ENCODE assay signal across 26 cellular contexts in genomic region chr20:41044409-41045062, GRCh38. TPM values are rescaled to one million over a fixed set of nuclear protein-coding genes. Genes with fewer than 3 reads are reported as not detected.
DNase-seq lines count a peak whose midpoint lies in the region; ATAC-seq and TF ChIP-seq lines count a peak whose summit lies in the region.
"Had no signal": no experiment of that assay in that cellular context is flagged by ENCODE, and none has a peak within 500 bp of the region (broad histone marks: within the 10 kb centered on the region; RNA-seq: fewer than 3 reads in every experiment).

No MANE protein-coding gene starts in this region.

- CTCF ChIA-PET in CD8-positive, alpha-beta memory T cell (lab: Charles Lee): interaction anchor here (1.0 to 2.2 kb wide), 2 partner anchors 54 to 76 kb away, joined by 3 to 6 read pairs; no protein-coding TSS in a partner anchor
- CTCF ChIA-PET in T-cell (lab: Charles Lee): interaction anchor here in 1 of 2 donors (0.6 kb wide), 1 partner anchor 26 kb away, joined by 3 read pairs; no protein-coding TSS in a partner anchor
- CTCF ChIA-PET in naive thymus-derived CD4-positive, alpha-beta T cell (lab: Charles Lee): no interaction called here
- CTCF ChIA-PET in WTC11 (lab: Charles Lee): interaction anchor here (0.5 to 8.5 kb wide), 3 partner anchors 12 to 91 kb away, joined by 3 to 46 read pairs (median 5); no protein-coding TSS in a partner anchor

- no peaks in the 10 kb centered on the region for H3K9me3 ChIP-seq in CD8-positive, alpha-beta memory T cell (ENCODE audit: low read length)
- no peaks in the 10 kb centered on the region for H3K9me3 ChIP-seq in naive thymus-derived CD4-positive, alpha-beta T cell (ENCODE audit: control insufficient read depth in 2 of 3, low read length in 3 of 3)
- H3K9me3 ChIP-seq: adrenal gland, BE2C, body of pancreas, MG63, pancreas had no signal

- H3K4me3 ChIP-seq in CD8-positive, alpha-beta memory T cell (ENCODE audit: low read length): no peak overlapping the region
- H3K4me3 ChIP-seq in naive thymus-derived CD4-positive, alpha-beta T cell (ENCODE audit: low read length): no peak overlapping the region
- H3K4me3 ChIP-seq: adrenal gland, body of pancreas, MG63, pancreas had no signal

- intact Hi-C loops in naive thymus-derived CD4-positive, alpha-beta T cell (cut with micrococcal nuclease): loop anchor here (5.0 kb wide), 4 partner anchors 43 to 283 kb away; partner anchors contain the start of gene ZHX3 (in 1 of the 2)
- intact Hi-C loops in activated T-helper 2 cell treated with anti-CD3 and anti-CD28 coated beads, Interferon-gamma antibody, Interleukin-2, Interleukin-4, amounts not matched to agents 10 μg/mL and 5 μg/mL and 100 μg/mL, durations not matched to agents 14 hours and 24 hours and 36 hours (cut with micrococcal nuclease): loop anchor here (5.0 kb wide), 2 partner anchors 93 to 113 kb away; partner anchors contain the start of gene PLCG1

- no peak for DNase-seq in activated naive CD4-positive, alpha-beta T cell treated with Interleukin-2 at 50 U/mL for 16 hours
- no peak for DNase-seq in CD8-positive, alpha-beta memory T cell
- DNase-seq in T-cell (no peak), WTC11 (ENCODE audit: low spot score) (no peak), putamen (ENCODE audit: low spot score) (no peak)
- no peak for DNase-seq in naive thymus-derived CD4-positive, alpha-beta T cell
- DNase-seq in activated T-helper 2 cell treated with anti-CD3 and anti-CD28 coated beads, Interferon-gamma antibody, Interleukin-2, Interleukin-4, amounts not matched to agents 10 μg/mL and 5 μg/mL and 100 μg/mL, durations not matched to agents 14 hours and 24 hours and 36 hours (ENCODE audit: low spot score): no peak
- DNase-seq: ACHN; activated CD8-positive, alpha-beta T cell treated with anti-CD3 and anti-CD28 coated beads for 36 hours; activated effector memory CD4-positive, alpha-beta T cell treated with anti-CD3 and anti-CD28 coated beads, Interleukin-2, amount 50 U/mL, for 16 hours; adrenal gland; BE2C; body of pancreas; DMS79; H9; MG63; NCI-H1417 treated with DMSO at 0.1 percent for 48 hours; NCI-H2081 treated with DMSO at 0.1 percent for 48 hours; NCI-H446; OCI-M1; pancreas; SHP77 treated with DMSO at 0.1 percent for 48 hours; stimulated activated CD4-positive, alpha-beta T cell treated with anti-CD3 and anti-CD28 coated beads, Interleukin-4, amount 100 ng/mL, for 4 hours; stimulated activated naive B cell treated with anti-CD40 and anti-IgM and Interleukin-4, amounts not matched to agents 10 μg/mL and 1 μg/mL and 100 μg/mL, for 72 hours had no signal

- ATAC-seq in T-cell (replicated peaks in 1 of 4) (no peak), WTC11 (no peak; the same call in 1 of the 2 replicates)
- no peak for ATAC-seq in naive thymus-derived CD4-positive, alpha-beta T cell
- ATAC-seq: activated CD8-positive, alpha-beta T cell treated with anti-CD3 and anti-CD28 coated beads for 36 hours; body of pancreas; pancreas; stimulated activated naive B cell treated with anti-CD40 and anti-IgM and Interleukin-4, amounts not matched to agents 10 μg/mL and 1 μg/mL and 100 μg/mL, for 72 hours had no signal

- POLR2A ChIA-PET in CD8-positive, alpha-beta memory T cell (lab: Charles Lee): no interaction called here
- POLR2A ChIA-PET in T-cell (lab: Charles Lee): interaction anchor here in 1 of 2 donors (0.6 kb wide), 1 partner anchor 25 kb away, joined by 5 read pairs; no protein-coding TSS in a partner anchor
- POLR2A ChIA-PET in naive thymus-derived CD4-positive, alpha-beta T cell (lab: Charles Lee): interaction anchor here (0.6 to 3.8 kb wide), 3 partner anchors 11 to 22 kb away, joined by 3 to 29 read pairs (median 3); no protein-coding TSS in a partner anchor
- POLR2A ChIA-PET in WTC11 (lab: Charles Lee): no interaction called here

- H3K36me3 Mint-ChIP-seq in activated naive CD4-positive, alpha-beta T cell treated with anti-CD3 and anti-CD28 coated beads, Interleukin-2, amount 50 U/mL, for 24 hours: peaks cover 7% of the 10 kb centered on the region
- H3K36me3 Mint-ChIP-seq in CD8-positive, alpha-beta memory T cell: peaks cover 0 to 5% (median 3%) of the 10 kb centered on the region in 3 donors
- H3K36me3 Mint-ChIP-seq in T-cell (peaks cover 7% of the 10 kb centered on the region), WTC11 (peaks cover 4% of the 10 kb centered on the region)
- H3K36me3 Mint-ChIP-seq in naive thymus-derived CD4-positive, alpha-beta T cell: peaks cover 0 to 16% (median 0%) of the 10 kb centered on the region in 5 donors
- peaks cover 36% of the 10 kb centered on the region for H3K36me3 Mint-ChIP-seq in activated T-helper 2 cell treated with anti-CD3 and anti-CD28 coated beads, Interferon-gamma antibody, Interleukin-2, Interleukin-4, amounts not matched to agents 10 μg/mL and 5 μg/mL and 100 μg/mL, durations not matched to agents 14 hours and 24 hours and 36 hours (ENCODE audit: low read depth)

- H3K36me3 ChIP-seq in CD8-positive, alpha-beta memory T cell (ENCODE audit: insufficient read depth, low read length): no peaks in the 10 kb centered on the region
- no peaks in the 10 kb centered on the region for H3K36me3 ChIP-seq in naive thymus-derived CD4-positive, alpha-beta T cell (ENCODE audit: control insufficient read depth in 2 of 3, insufficient read depth in 3 of 3, low read length in 3 of 3)
- H3K36me3 ChIP-seq: adrenal gland, pancreas had no signal

- peaks cover 97% of the 10 kb centered on the region for H3K4me1 Mint-ChIP-seq in activated naive CD4-positive, alpha-beta T cell treated with anti-CD3 and anti-CD28 coated beads, Interleukin-2, amount 50 U/mL, for 24 hours
- H3K4me1 Mint-ChIP-seq in CD8-positive, alpha-beta memory T cell: peaks cover 86 to 95% (median 95%) of the 10 kb centered on the region in 3 donors
- peaks cover 93 to 97% (median 94%) of the 10 kb centered on the region in 3 donors for H3K4me1 Mint-ChIP-seq in T-cell
- peaks cover 65 to 97% (median 92%) of the 10 kb centered on the region in 7 donors for H3K4me1 Mint-ChIP-seq in naive thymus-derived CD4-positive, alpha-beta T cell
- H3K4me1 Mint-ChIP-seq in WTC11: peaks cover 65% of the 10 kb centered on the region
- peaks cover 80% of the 10 kb centered on the region for H3K4me1 Mint-ChIP-seq in activated T-helper 2 cell treated with anti-CD3 and anti-CD28 coated beads, Interferon-gamma antibody, Interleukin-2, Interleukin-4, amounts not matched to agents 10 μg/mL and 5 μg/mL and 100 μg/mL, durations not matched to agents 14 hours and 24 hours and 36 hours (ENCODE audit: low read depth)

- H3K27ac ChIP-seq in CD8-positive, alpha-beta memory T cell (ENCODE audit: low read depth, low read length): no peak overlapping the region
- H3K27ac ChIP-seq in naive thymus-derived CD4-positive, alpha-beta T cell (ENCODE audit: low read depth, low read length): no peak overlapping the region
- H3K27ac ChIP-seq: adrenal gland, body of pancreas, pancreas had no signal

- H3K27me3 ChIP-seq in CD8-positive, alpha-beta memory T cell (ENCODE audit: insufficient read depth, low read length, poor library complexity, severe bottlenecking): no peaks in the 10 kb centered on the region
- H3K27me3 ChIP-seq in naive thymus-derived CD4-positive, alpha-beta T cell (ENCODE audit: control insufficient read depth in 2 of 2, insufficient read depth in 2 of 2, low read length in 2 of 2): no peaks in the 10 kb centered on the region
- H3K27me3 ChIP-seq: adrenal gland, BE2C, body of pancreas, MG63, pancreas had no signal

- H3K27ac Mint-ChIP-seq in activated naive CD4-positive, alpha-beta T cell treated with anti-CD3 and anti-CD28 coated beads, Interleukin-2, amount 50 U/mL, for 24 hours: peak overlapping the region; percentile 41
- H3K27ac Mint-ChIP-seq in CD8-positive, alpha-beta memory T cell: peak overlapping the region in 7 of 8 donors; percentile 9 to 72 (median 48)
- peak overlapping the region; percentile 61 to 75 for H3K27ac Mint-ChIP-seq in T-cell
- peak overlapping the region in 7 of 9 donors; percentile 7 to 73 (median 55) for H3K27ac Mint-ChIP-seq in naive thymus-derived CD4-positive, alpha-beta T cell
- H3K27ac Mint-ChIP-seq in WTC11: no peak overlapping the region
- no peak overlapping the region for H3K27ac Mint-ChIP-seq in activated T-helper 2 cell treated with anti-CD3 and anti-CD28 coated beads, Interferon-gamma antibody, Interleukin-2, Interleukin-4, amounts not matched to agents 10 μg/mL and 5 μg/mL and 100 μg/mL, durations not matched to agents 14 hours and 24 hours and 36 hours
- H3K27ac Mint-ChIP-seq: activated CD8-positive, alpha-beta T cell treated with anti-CD3 and anti-CD28 coated beads for 36 hours; nephron had no signal

- H3K27me3 Mint-ChIP-seq in activated naive CD4-positive, alpha-beta T cell treated with anti-CD3 and anti-CD28 coated beads, Interleukin-2, amount 50 U/mL, for 24 hours: no peaks in the 10 kb centered on the region
- no peaks in the 10 kb centered on the region for H3K27me3 Mint-ChIP-seq in CD8-positive, alpha-beta memory T cell
- H3K27me3 Mint-ChIP-seq in T-cell (no peaks in the 10 kb centered on the region), WTC11 (ENCODE audit: low read depth) (no peaks in the 10 kb centered on the region; the same call in 1 of the 2 replicates)
- H3K27me3 Mint-ChIP-seq in naive thymus-derived CD4-positive, alpha-beta T cell: no peaks in the 10 kb centered on the region
- H3K27me3 Mint-ChIP-seq in activated T-helper 2 cell treated with anti-CD3 and anti-CD28 coated beads, Interferon-gamma antibody, Interleukin-2, Interleukin-4, amounts not matched to agents 10 μg/mL and 5 μg/mL and 100 μg/mL, durations not matched to agents 14 hours and 24 hours and 36 hours (ENCODE audit: low read depth): no peaks in the 10 kb centered on the region
- H3K27me3 Mint-ChIP-seq: activated CD8-positive, alpha-beta T cell treated with anti-CD3 and anti-CD28 coated beads for 36 hours; stimulated activated naive B cell treated with anti-CD40 and anti-IgM and Interleukin-4, amounts not matched to agents 10 μg/mL and 1 μg/mL and 100 μg/mL, for 72 hours had no signal

- H3K4me1 ChIP-seq in CD8-positive, alpha-beta memory T cell (ENCODE audit: insufficient read depth, low read length): peaks cover 80% of the 10 kb centered on the region
- peaks cover 52 to 55% of the 10 kb centered on the region in 2 donors for H3K4me1 ChIP-seq in naive thymus-derived CD4-positive, alpha-beta T cell (ENCODE audit: control insufficient read depth in 2 of 2, insufficient read depth in 2 of 2, low read length in 2 of 2)

- no peak for TF ChIP-seq CTCF in WTC11 (IDR thresholded peaks at IDR 0.05)

- no peaks in the 10 kb centered on the region for H3K9me3 Mint-ChIP-seq in activated naive CD4-positive, alpha-beta T cell treated with anti-CD3 and anti-CD28 coated beads, Interleukin-2, amount 50 U/mL, for 24 hours
- H3K9me3 Mint-ChIP-seq in CD8-positive, alpha-beta memory T cell: no peaks in the 10 kb centered on the region
- no peaks in the 10 kb centered on the region for H3K9me3 Mint-ChIP-seq in T-cell
- H3K9me3 Mint-ChIP-seq in naive thymus-derived CD4-positive, alpha-beta T cell: no peaks in the 10 kb centered on the region
- no peaks in the 10 kb centered on the region for H3K9me3 Mint-ChIP-seq in WTC11
- H3K9me3 Mint-ChIP-seq in activated T-helper 2 cell treated with anti-CD3 and anti-CD28 coated beads, Interferon-gamma antibody, Interleukin-2, Interleukin-4, amounts not matched to agents 10 μg/mL and 5 μg/mL and 100 μg/mL, durations not matched to agents 14 hours and 24 hours and 36 hours: no peaks in the 10 kb centered on the region
- H3K9me3 Mint-ChIP-seq: activated CD8-positive, alpha-beta T cell treated with anti-CD3 and anti-CD28 coated beads for 36 hours; H9; nephron; stimulated activated naive B cell treated with anti-CD40 and anti-IgM and Interleukin-4, amounts not matched to agents 10 μg/mL and 1 μg/mL and 100 μg/mL, for 72 hours had no signal

- H3K4me3 Mint-ChIP-seq in activated naive CD4-positive, alpha-beta T cell treated with anti-CD3 and anti-CD28 coated beads, Interleukin-2, amount 50 U/mL, for 24 hours: peak overlapping the region; percentile 30
- peak overlapping the region in 1 of 7 donors; percentile 46 for H3K4me3 Mint-ChIP-seq in CD8-positive, alpha-beta memory T cell
- no peak overlapping the region for H3K4me3 Mint-ChIP-seq in T-cell
- peak overlapping the region in 3 of 10 donors; percentile 21 to 39 (median 26) for H3K4me3 Mint-ChIP-seq in naive thymus-derived CD4-positive, alpha-beta T cell
- no peak overlapping the region for H3K4me3 Mint-ChIP-seq in WTC11
- H3K4me3 Mint-ChIP-seq in activated T-helper 2 cell treated with anti-CD3 and anti-CD28 coated beads, Interferon-gamma antibody, Interleukin-2, Interleukin-4, amounts not matched to agents 10 μg/mL and 5 μg/mL and 100 μg/mL, durations not matched to agents 14 hours and 24 hours and 36 hours (ENCODE audit: low read depth): no peak overlapping the region
- H3K4me3 Mint-ChIP-seq: activated CD8-positive, alpha-beta T cell treated with anti-CD3 and anti-CD28 coated beads for 36 hours; H9; nephron; stimulated activated naive B cell treated with anti-CD40 and anti-IgM and Interleukin-4, amounts not matched to agents 10 μg/mL and 1 μg/mL and 100 μg/mL, for 72 hours had no signal

RNA-seq across cellular contexts. Expression of gene TOP1, which starts 15.9 kb away (rescaled TPM):
- total RNA-seq in CD8-positive, alpha-beta memory T cell: 100 to 1,000 TPM in 1 of 2 experiments, 10 to 100 TPM in 1; 98.5 to 103 TPM
- 15.0 TPM for polyA plus RNA-seq in CD8-positive, alpha-beta memory T cell
- 10 to 100 TPM; 30.2 to 41.2 (median 38.1) TPM for total RNA-seq in T-cell
- 10 to 100 TPM; 32.0 to 82.8 (median 43.4) TPM for total RNA-seq in naive thymus-derived CD4-positive, alpha-beta T cell
- 10 to 100 TPM; 10.2 to 13.6 TPM for polyA plus RNA-seq in naive thymus-derived CD4-positive, alpha-beta T cell
- total RNA-seq in WTC11 (2021): 77.7 to 81.8 TPM (median 80.0 TPM) in 3 replicates
- 116 and 118 TPM in 2 replicates for total RNA-seq in activated T-helper 2 cell treated with anti-CD3 and anti-CD28 coated beads, Interferon-gamma antibody, Interleukin-2, Interleukin-4, amounts not matched to agents 10 μg/mL and 5 μg/mL and 100 μg/mL, durations not matched to agents 14 hours and 24 hours and 36 hours

Comparison
In these comparisons a context has a peak if more than half of its experiments do, and no peak if none do; other contexts are left out.
1. H3K27ac Mint-ChIP-seq: peak in activated naive CD4-positive, alpha-beta T cell treated with anti-CD3 and anti-CD28 coated beads, Interleukin-2, amount 50 U/mL, for 24 hours (single experiment), CD8-positive, alpha-beta memory T cell (7 of 8), T-cell (2 of 2) and naive thymus-derived CD4-positive, alpha-beta T cell (7 of 9); none in WTC11 (single experiment) and activated T-helper 2 cell treated with anti-CD3 and anti-CD28 coated beads, Interferon-gamma antibody, Interleukin-2, Interleukin-4, amounts not matched to agents 10 μg/mL and 5 μg/mL and 100 μg/mL, durations not matched to agents 14 hours and 24 hours and 36 hours (single experiment).